In the genomic region with DNA sequence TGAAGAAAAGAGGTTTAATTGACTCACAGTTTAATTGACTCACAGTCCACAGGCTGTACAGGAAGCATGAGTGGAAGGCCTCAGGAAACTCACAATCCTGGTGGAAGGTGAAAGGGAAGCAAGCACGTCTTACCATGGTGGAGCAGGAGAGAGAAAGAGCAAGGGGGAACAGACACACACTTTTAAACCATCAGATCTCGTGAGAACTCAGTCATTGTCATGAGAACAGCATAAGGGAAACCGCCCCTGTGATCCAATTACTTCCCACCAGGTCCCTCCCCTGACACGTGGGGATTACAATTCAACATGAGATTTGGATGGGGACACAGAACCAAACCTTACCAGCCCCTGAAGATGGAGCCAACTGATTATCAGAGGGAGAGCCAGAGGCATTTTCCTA, we compare ENCODE assay signal across 20 cellular contexts. TPM values are rescaled to one million over a fixed set of nuclear protein-coding genes. Genes with fewer than 3 reads are reported as not detected.
DNase-seq lines count a peak whose midpoint lies in the region; ATAC-seq and TF ChIP-seq lines count a peak whose summit lies in the region.
"Had no signal": no experiment of that assay in that cellular context is flagged by ENCODE, and none has a peak within 500 bp of the region (broad histone marks: within the 10 kb centered on the region; RNA-seq: fewer than 3 reads in every experiment).

No MANE protein-coding gene starts in this region.

- no peak overlapping the region for H3K27ac ChIP-seq in transverse colon
- H3K27ac ChIP-seq: A549 had no signal

- H3K4me3 ChIP-seq in transverse colon: no peak overlapping the region
- H3K4me3 ChIP-seq: A549, MG63 had no signal

- H3K9me3 ChIP-seq in transverse colon: no peaks in the 10 kb centered on the region
- H3K9me3 ChIP-seq: A549, MG63 had no signal

- no peak overlapping the region for H3K4me3 Mint-ChIP-seq in activated naive CD4-positive, alpha-beta T cell treated with anti-CD3 and anti-CD28 coated beads, Interleukin-2, amount 10 ng/mL, durations not matched to agents 7 days and 5 days
- H3K4me3 Mint-ChIP-seq: CD4-positive, alpha-beta memory T cell had no signal

- CTCF ChIA-PET in activated naive CD4-positive, alpha-beta T cell treated with anti-CD3 and anti-CD28 coated beads, Interleukin-2, amount 10 ng/mL, durations not matched to agents 7 days and 5 days (lab: Charles Lee): no interaction called here

- no peak for TF ChIP-seq POLR2A in transverse colon (IDR thresholded peaks at IDR 0.05)

- H3K27me3 ChIP-seq in transverse colon: no peaks in the 10 kb centered on the region
- H3K27me3 ChIP-seq: MG63 had no signal

- no peak for DNase-seq in activated naive CD4-positive, alpha-beta T cell treated with anti-CD3 and anti-CD28 coated beads, Interleukin-2, amount 50 U/mL, for 72 hours (ENCODE audit: low spot score in 2 of 2)
- no peak for DNase-seq in activated naive CD4-positive, alpha-beta T cell treated with anti-CD3 and anti-CD28 coated beads, Interleukin-2, amount 10 ng/mL, durations not matched to agents 7 days and 5 days
- DNase-seq in SK-N-DZ (ENCODE audit: low spot score) (peak; percentile 15), ecto neural progenitor cell (ENCODE audit: low spot score) (peak; percentile 18), DMS53 treated with DMSO at 0.1 percent for 48 hours (lab: John Stamatoyannopoulos, UW; ENCODE audit: unreplicated experiment) (no peak), transverse colon (no peak)
- DNase-seq: CD4-positive, alpha-beta memory T cell; EL; IMR-90; Kasumi-1; MG63; NCI-H1417; NCI-H187; NCI-H2107; NCI-H2227 treated with DMSO at 0.1 percent for 48 hours; NCI-H510A treated with DMSO at 0.1 percent for 48 hours; NCI-H774; SIG-M5 had no signal

- peaks cover 0 to 2% of the 10 kb centered on the region in 2 donors for H3K9me3 Mint-ChIP-seq in activated naive CD4-positive, alpha-beta T cell treated with anti-CD3 and anti-CD28 coated beads, Interleukin-2, amount 50 U/mL, for 72 hours
- H3K9me3 Mint-ChIP-seq in activated naive CD4-positive, alpha-beta T cell treated with anti-CD3 and anti-CD28 coated beads, Interleukin-2, amount 10 ng/mL, durations not matched to agents 7 days and 5 days: peaks cover 5% of the 10 kb centered on the region
- H3K9me3 Mint-ChIP-seq: CD4-positive, alpha-beta memory T cell had no signal

- ATAC-seq in activated naive CD4-positive, alpha-beta T cell treated with anti-CD3 and anti-CD28 coated beads, Interleukin-2, amount 50 U/mL, for 72 hours: no peak
- no peak for ATAC-seq in GM19395 (IDR thresholded peaks at IDR 0.05; ENCODE audit: unreplicated experiment)
- ATAC-seq: A549 had no signal

- in situ Hi-C loops in transverse colon (cut with MboI; ENCODE audit: low pct_ligation_motif_present in 1 of 4, low pct_unique_long_range_greater_than_20kb in 1 of 4, low sequenced_read_pairs in 3 of 4): no loop called here

- no peak for TF ChIP-seq CTCF in transverse colon (IDR thresholded peaks at IDR 0.05)

- H3K4me1 ChIP-seq in transverse colon: no peaks in the 10 kb centered on the region

- TF ChIP-seq EP300 in transverse colon (IDR thresholded peaks at IDR 0.05; ENCODE audit: low read depth): no peak

- intact Hi-C loops in transverse colon (cut with DNase I; ENCODE audit: low total_unique reads): no loop called here

- H3K27ac Mint-ChIP-seq in activated naive CD4-positive, alpha-beta T cell treated with anti-CD3 and anti-CD28 coated beads, Interleukin-2, amount 50 U/mL, for 72 hours: peak overlapping the region; percentile 11 to 77
- no peak overlapping the region for H3K27ac Mint-ChIP-seq in activated naive CD4-positive, alpha-beta T cell treated with anti-CD3 and anti-CD28 coated beads, Interleukin-2, amount 10 ng/mL, durations not matched to agents 7 days and 5 days

- peaks cover 0 to 3% of the 10 kb centered on the region in 2 donors for H3K36me3 Mint-ChIP-seq in activated naive CD4-positive, alpha-beta T cell treated with anti-CD3 and anti-CD28 coated beads, Interleukin-2, amount 50 U/mL, for 72 hours
- H3K36me3 Mint-ChIP-seq in activated naive CD4-positive, alpha-beta T cell treated with anti-CD3 and anti-CD28 coated beads, Interleukin-2, amount 10 ng/mL, durations not matched to agents 7 days and 5 days: no peaks in the 10 kb centered on the region
- H3K36me3 Mint-ChIP-seq: CD4-positive, alpha-beta memory T cell had no signal

- peaks cover 29% of the 10 kb centered on the region for H3K4me1 Mint-ChIP-seq in activated naive CD4-positive, alpha-beta T cell treated with anti-CD3 and anti-CD28 coated beads, Interleukin-2, amount 10 ng/mL, durations not matched to agents 7 days and 5 days

- no peaks in the 10 kb centered on the region for H3K27me3 Mint-ChIP-seq in activated naive CD4-positive, alpha-beta T cell treated with anti-CD3 and anti-CD28 coated beads, Interleukin-2, amount 10 ng/mL, durations not matched to agents 7 days and 5 days
- H3K27me3 Mint-ChIP-seq: CD4-positive, alpha-beta memory T cell had no signal

- H3K36me3 ChIP-seq in transverse colon: no peaks in the 10 kb centered on the region
- H3K36me3 ChIP-seq: MG63 had no signal

- WGBS in transverse colon (ENCODE audit: low coverage in 1 of 2), 2 donors: 84 to 93% methylated on average over 2 to 4 of the region's 4 CpGs

RNA-seq across cellular contexts. Expression of a gene that starts 11.3 kb away (rescaled TPM):
- total RNA-seq in activated naive CD4-positive, alpha-beta T cell treated with anti-CD3 and anti-CD28 coated beads, Interleukin-2, amount 50 U/mL, for 72 hours: 100 to 1,000 TPM in 1 of 2 donors, 10 to 100 TPM in 1; 99.0 to 111 TPM
- 20.8 and 31.6 TPM in 2 replicates for polyA plus RNA-seq in SK-N-DZ (2014; cell fraction: cytosol; rRNA removed)
- 16.8 and 32.0 TPM in 2 replicates for polyA plus RNA-seq in SK-N-DZ (2014; cell fraction: nucleus; rRNA removed)
- 10 to 100 TPM; 62.5 to 92.7 (median 70.5) TPM for total RNA-seq in transverse colon

Comparison
In these comparisons a context has a peak if more than half of its experiments do, and no peak if none do; other contexts are left out.
1. DNase-seq: peak in SK-N-DZ (single experiment) and ecto neural progenitor cell (single experiment); none in activated naive CD4-positive, alpha-beta T cell treated with anti-CD3 and anti-CD28 coated beads, Interleukin-2, amount 50 U/mL, for 72 hours (0 of 2), activated naive CD4-positive, alpha-beta T cell treated with anti-CD3 and anti-CD28 coated beads, Interleukin-2, amount 10 ng/mL, durations not matched to agents 7 days and 5 days (single experiment), DMS53 treated with DMSO at 0.1 percent for 48 hours (single experiment) and transverse colon (single experiment).